ENCODE assay signal across 15 cellular contexts in genomic region chr6:25175216-25175615, GRCh38.
A peak's percentile ranks its signal among the peaks of the same experiment; 100 is the strongest.
DNase-seq lines count a peak whose midpoint lies in the region; ATAC-seq and TF ChIP-seq lines count a peak whose summit lies in the region.
"Had no signal": no experiment of that assay in that cellular context is flagged by ENCODE, and none has a peak within 500 bp of the region (broad histone marks: within the 10 kb centered on the region; RNA-seq: fewer than 3 reads in every experiment).

No MANE protein-coding gene starts in this region.

- H3K23ac ChIP-seq in trophoblast cell (ENCODE audit: low read length): no peak overlapping the region

- no peak overlapping the region for H4K91ac ChIP-seq in trophoblast cell (ENCODE audit: low read depth, low read length)

- ATAC-seq in GM18517 (IDR thresholded peaks at IDR 0.05; ENCODE audit: unreplicated experiment): no peak
- ATAC-seq: Panc1; stimulated activated memory B cell treated with anti-CD40 and anti-IgM and Interleukin-4, amounts not matched to agents 10 μg/mL and 1 μg/mL and 100 μg/mL, for 72 hours had no signal

- peaks cover 3% of the 10 kb centered on the region for H3K79me2 ChIP-seq in trophoblast cell (ENCODE audit: control insufficient read depth, insufficient read depth, low read length, poor library complexity)

- H3K4me3 ChIP-seq in trophoblast cell (ENCODE audit: low read depth, low read length) (no peak overlapping the region), foreskin fibroblast (ENCODE audit: low read depth in 1 of 2, low read length in 2 of 2) (no peak overlapping the region)
- H3K4me3 ChIP-seq: esophagus squamous epithelium had no signal

- H4K12ac ChIP-seq in trophoblast cell (ENCODE audit: low read depth, low read length): no peak overlapping the region

- H3K18ac ChIP-seq in trophoblast cell (ENCODE audit: low read length): no peak overlapping the region

- H3K14ac ChIP-seq in trophoblast cell (ENCODE audit: low read length): no peak overlapping the region

- H3K4ac ChIP-seq in trophoblast cell (ENCODE audit: low read depth, low read length): no peak overlapping the region

- H2BK5ac ChIP-seq in trophoblast cell (ENCODE audit: low read depth, low read length, poor library complexity): no peak overlapping the region

- H3K36me3 ChIP-seq in trophoblast cell (ENCODE audit: control insufficient read depth in 1 of 2, insufficient read depth in 2 of 2, low read length in 2 of 2): no peaks in the 10 kb centered on the region
- H3K36me3 ChIP-seq: esophagus squamous epithelium had no signal

- no peak for TF ChIP-seq CTCF in foreskin fibroblast (IDR thresholded peaks at IDR 0.05; ENCODE audit: low read depth, low read length)

- H3K4me1 ChIP-seq in trophoblast cell (ENCODE audit: control insufficient read depth in 1 of 2, insufficient read depth in 2 of 2, low read length in 2 of 2): peaks cover 13 to 24% of the 10 kb centered on the region in 2 experiments

- no peak overlapping the region for H2AFZ ChIP-seq in trophoblast cell (ENCODE audit: insufficient read depth, low read length, poor library complexity)

- H4K8ac ChIP-seq in trophoblast cell (ENCODE audit: low read depth, low read length): no peak overlapping the region

- no peak overlapping the region for H2BK120ac ChIP-seq in trophoblast cell (ENCODE audit: insufficient read depth, low read length, poor library complexity)

- H3K27ac ChIP-seq in trophoblast cell (ENCODE audit: low read depth, low read length): peak overlapping the region; percentile 90

- H3K27me3 ChIP-seq in trophoblast cell (ENCODE audit: insufficient read depth, low read length): no peaks in the 10 kb centered on the region
- H3K27me3 ChIP-seq: esophagus squamous epithelium had no signal

- no peak overlapping the region for H2AK5ac ChIP-seq in trophoblast cell (ENCODE audit: low read length)

- peaks cover 23% of the 10 kb centered on the region for H3K79me1 ChIP-seq in trophoblast cell (ENCODE audit: low read length)

- H3K9me3 ChIP-seq in trophoblast cell (ENCODE audit: insufficient read depth, low read depth, low read length): no peaks in the 10 kb centered on the region
- H3K9me3 ChIP-seq: esophagus squamous epithelium had no signal

- no peak overlapping the region for H3K9ac ChIP-seq in trophoblast cell (ENCODE audit: low read length)

- H2BK12ac ChIP-seq in trophoblast cell (ENCODE audit: low read length): no peak overlapping the region

- WGBS in trophoblast cell (ENCODE audit: extremely low coverage, insufficient coverage, insufficient read length): no CpG with 5 or more reads among the region's 6 CpGs

- DNase-seq in ELR (ENCODE audit: low read depth) (peak; percentile 82), NCI-H226 (peak; percentile 99), dermis microvascular lymphatic vessel endothelial cell (ENCODE audit: low read depth in 2 of 2) (peak; percentile 16 to 66), trophoblast cell (peak; percentile 98 to 100), NCI-H526 (lab: John Stamatoyannopoulos, UW) (no peak), foreskin fibroblast (no peak), iPS-NIHi7 (ENCODE audit: extremely low spot score) (no peak)
- DNase-seq: activated T-cell treated with anti-CD3 and anti-CD28 coated beads, Interleukin-2, amount 50 U/mL, for 1 hour; esophagus squamous epithelium; HCEC 1CT; Kasumi-1; NCI-H2227 treated with DMSO at 0.1 percent for 48 hours had no signal

- no peak overlapping the region for H3K4me2 ChIP-seq in trophoblast cell (ENCODE audit: low read length)

Comparison
In these comparisons a context has a peak if more than half of its experiments do, and no peak if none do; other contexts are left out.
1. DNase-seq: peak in ELR (single experiment), NCI-H226 (single experiment), dermis microvascular lymphatic vessel endothelial cell (2 of 2) and trophoblast cell (2 of 2); none in NCI-H526 (0 of 2), foreskin fibroblast (0 of 2) and iPS-NIHi7 (single experiment).